In the genomic region with DNA sequence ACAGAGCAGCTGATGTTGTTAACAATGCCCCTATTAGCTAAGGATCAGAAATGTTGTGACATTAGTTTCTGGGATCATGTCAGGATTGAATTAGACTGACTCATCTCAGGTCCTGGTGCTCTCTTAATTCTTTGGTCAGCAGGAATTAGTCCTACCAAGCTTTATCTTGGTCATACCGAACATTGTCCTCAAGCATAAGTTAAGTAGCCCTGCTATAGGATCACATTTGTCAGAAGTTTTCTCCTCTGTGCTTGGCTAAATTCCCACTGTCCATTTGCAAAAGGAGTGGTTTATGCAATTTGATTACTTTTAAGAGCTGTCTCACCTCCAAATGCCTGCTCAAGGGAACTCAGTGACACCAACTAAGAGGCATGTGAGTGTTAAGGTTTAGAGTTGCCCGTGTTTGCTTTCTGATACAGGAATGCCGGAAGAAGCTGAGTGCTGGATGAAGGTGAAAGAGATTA, we compare ENCODE assay signal across 1 cellular context.
A peak's percentile ranks its signal among the peaks of the same experiment; 100 is the strongest.
TF ChIP-seq lines count a peak whose summit lies in the region.

No MANE protein-coding gene starts in this region.

TF ChIP-seq in SK-N-SH, 30 proteins besides CTCF, POLR2A, EP300 and RAD21 (continued from another document):
- TF ChIP-seq, protein P1, sequence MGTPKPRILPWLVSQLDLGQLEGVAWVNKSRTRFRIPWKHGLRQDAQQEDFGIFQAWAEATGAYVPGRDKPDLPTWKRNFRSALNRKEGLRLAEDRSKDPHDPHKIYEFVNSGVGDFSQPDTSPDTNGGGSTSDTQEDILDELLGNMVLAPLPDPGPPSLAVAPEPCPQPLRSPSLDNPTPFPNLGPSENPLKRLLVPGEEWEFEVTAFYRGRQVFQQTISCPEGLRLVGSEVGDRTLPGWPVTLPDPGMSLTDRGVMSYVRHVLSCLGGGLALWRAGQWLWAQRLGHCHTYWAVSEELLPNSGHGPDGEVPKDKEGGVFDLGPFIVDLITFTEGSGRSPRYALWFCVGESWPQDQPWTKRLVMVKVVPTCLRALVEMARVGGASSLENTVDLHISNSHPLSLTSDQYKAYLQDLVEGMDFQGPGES (IDR thresholded peaks at IDR 0.05; ENCODE audit: low read depth, low read length), result no peak
- TF ChIP-seq CHD2 (IDR thresholded peaks at IDR 0.05; ENCODE audit: low read length, partially characterized antibody) (no peak), POLR2AphosphoS5 (IDR thresholded peaks at IDR 0.05; ENCODE audit: low read depth, low read length) (no peak), RXRA (IDR thresholded peaks at IDR 0.05; ENCODE audit: borderline replicate concordance, low read depth) (no peak), JUND (IDR thresholded peaks at IDR 0.05) (peak; percentile 22; the same call in 1 of the 2 replicates), TAF1 (IDR thresholded peaks at IDR 0.05; ENCODE audit: borderline replicate concordance, low read depth, low read length) (no peak), TCF12 (IDR thresholded peaks at IDR 0.05) (peak; percentile 56; the same call in 1 of the 2 replicates), RCOR1 (IDR thresholded peaks at IDR 0.05; ENCODE audit: low read length) (no peak), MEF2A (IDR thresholded peaks at IDR 0.05; ENCODE audit: borderline replicate concordance, low read depth) (no peak), EZH2phosphoT487 (IDR thresholded peaks at IDR 0.05; ENCODE audit: borderline replicate concordance, low read depth) (no peak), SMC3 (IDR thresholded peaks at IDR 0.05; ENCODE audit: low read depth, low read length) (no peak), SIN3A (IDR thresholded peaks at IDR 0.05; ENCODE audit: borderline replicate concordance, low read depth, low read length) (no peak), GABPA (IDR thresholded peaks at IDR 0.05; ENCODE audit: low read depth) (no peak), RFX5 (IDR thresholded peaks at IDR 0.05; ENCODE audit: low read length) (no peak), ELF1 (IDR thresholded peaks at IDR 0.05) (no peak), NRF1 (IDR thresholded peaks at IDR 0.05; ENCODE audit: low read depth, low read length) (no peak), TEAD4 (IDR thresholded peaks at IDR 0.05; ENCODE audit: borderline replicate concordance, insufficient read depth) (peak; percentile 30; the same call in 1 of the 2 replicates), NFIC (IDR thresholded peaks at IDR 0.05; ENCODE audit: borderline replicate concordance) (no peak), FOXJ3 (CRISPR knock-in tag; IDR thresholded peaks at IDR 0.05) (no peak)
- TF ChIP-seq, protein P2, sequence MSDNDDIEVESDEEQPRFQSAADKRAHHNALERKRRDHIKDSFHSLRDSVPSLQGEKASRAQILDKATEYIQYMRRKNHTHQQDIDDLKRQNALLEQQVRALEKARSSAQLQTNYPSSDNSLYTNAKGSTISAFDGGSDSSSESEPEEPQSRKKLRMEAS (IDR thresholded peaks at IDR 0.05; ENCODE audit: low read depth), result no peak
- TF ChIP-seq, protein P3, sequence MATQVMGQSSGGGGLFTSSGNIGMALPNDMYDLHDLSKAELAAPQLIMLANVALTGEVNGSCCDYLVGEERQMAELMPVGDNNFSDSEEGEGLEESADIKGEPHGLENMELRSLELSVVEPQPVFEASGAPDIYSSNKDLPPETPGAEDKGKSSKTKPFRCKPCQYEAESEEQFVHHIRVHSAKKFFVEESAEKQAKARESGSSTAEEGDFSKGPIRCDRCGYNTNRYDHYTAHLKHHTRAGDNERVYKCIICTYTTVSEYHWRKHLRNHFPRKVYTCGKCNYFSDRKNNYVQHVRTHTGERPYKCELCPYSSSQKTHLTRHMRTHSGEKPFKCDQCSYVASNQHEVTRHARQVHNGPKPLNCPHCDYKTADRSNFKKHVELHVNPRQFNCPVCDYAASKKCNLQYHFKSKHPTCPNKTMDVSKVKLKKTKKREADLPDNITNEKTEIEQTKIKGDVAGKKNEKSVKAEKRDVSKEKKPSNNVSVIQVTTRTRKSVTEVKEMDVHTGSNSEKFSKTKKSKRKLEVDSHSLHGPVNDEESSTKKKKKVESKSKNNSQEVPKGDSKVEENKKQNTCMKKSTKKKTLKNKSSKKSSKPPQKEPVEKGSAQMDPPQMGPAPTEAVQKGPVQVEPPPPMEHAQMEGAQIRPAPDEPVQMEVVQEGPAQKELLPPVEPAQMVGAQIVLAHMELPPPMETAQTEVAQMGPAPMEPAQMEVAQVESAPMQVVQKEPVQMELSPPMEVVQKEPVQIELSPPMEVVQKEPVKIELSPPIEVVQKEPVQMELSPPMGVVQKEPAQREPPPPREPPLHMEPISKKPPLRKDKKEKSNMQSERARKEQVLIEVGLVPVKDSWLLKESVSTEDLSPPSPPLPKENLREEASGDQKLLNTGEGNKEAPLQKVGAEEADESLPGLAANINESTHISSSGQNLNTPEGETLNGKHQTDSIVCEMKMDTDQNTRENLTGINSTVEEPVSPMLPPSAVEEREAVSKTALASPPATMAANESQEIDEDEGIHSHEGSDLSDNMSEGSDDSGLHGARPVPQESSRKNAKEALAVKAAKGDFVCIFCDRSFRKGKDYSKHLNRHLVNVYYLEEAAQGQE (IDR thresholded peaks at IDR 0.05; ENCODE audit: low read depth, low read length), result no peak
- TF ChIP-seq, protein P4, sequence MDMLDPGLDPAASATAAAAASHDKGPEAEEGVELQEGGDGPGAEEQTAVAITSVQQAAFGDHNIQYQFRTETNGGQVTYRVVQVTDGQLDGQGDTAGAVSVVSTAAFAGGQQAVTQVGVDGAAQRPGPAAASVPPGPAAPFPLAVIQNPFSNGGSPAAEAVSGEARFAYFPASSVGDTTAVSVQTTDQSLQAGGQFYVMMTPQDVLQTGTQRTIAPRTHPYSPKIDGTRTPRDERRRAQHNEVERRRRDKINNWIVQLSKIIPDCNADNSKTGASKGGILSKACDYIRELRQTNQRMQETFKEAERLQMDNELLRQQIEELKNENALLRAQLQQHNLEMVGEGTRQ (IDR thresholded peaks at IDR 0.05; ENCODE audit: borderline replicate concordance, low read depth, low read length), result no peak
- TF ChIP-seq, protein P5, sequence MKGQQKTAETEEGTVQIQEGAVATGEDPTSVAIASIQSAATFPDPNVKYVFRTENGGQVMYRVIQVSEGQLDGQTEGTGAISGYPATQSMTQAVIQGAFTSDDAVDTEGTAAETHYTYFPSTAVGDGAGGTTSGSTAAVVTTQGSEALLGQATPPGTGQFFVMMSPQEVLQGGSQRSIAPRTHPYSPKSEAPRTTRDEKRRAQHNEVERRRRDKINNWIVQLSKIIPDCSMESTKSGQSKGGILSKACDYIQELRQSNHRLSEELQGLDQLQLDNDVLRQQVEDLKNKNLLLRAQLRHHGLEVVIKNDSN (IDR thresholded peaks at IDR 0.05; ENCODE audit: borderline replicate concordance, low read depth), result no peak
- TF ChIP-seq, protein P6, sequence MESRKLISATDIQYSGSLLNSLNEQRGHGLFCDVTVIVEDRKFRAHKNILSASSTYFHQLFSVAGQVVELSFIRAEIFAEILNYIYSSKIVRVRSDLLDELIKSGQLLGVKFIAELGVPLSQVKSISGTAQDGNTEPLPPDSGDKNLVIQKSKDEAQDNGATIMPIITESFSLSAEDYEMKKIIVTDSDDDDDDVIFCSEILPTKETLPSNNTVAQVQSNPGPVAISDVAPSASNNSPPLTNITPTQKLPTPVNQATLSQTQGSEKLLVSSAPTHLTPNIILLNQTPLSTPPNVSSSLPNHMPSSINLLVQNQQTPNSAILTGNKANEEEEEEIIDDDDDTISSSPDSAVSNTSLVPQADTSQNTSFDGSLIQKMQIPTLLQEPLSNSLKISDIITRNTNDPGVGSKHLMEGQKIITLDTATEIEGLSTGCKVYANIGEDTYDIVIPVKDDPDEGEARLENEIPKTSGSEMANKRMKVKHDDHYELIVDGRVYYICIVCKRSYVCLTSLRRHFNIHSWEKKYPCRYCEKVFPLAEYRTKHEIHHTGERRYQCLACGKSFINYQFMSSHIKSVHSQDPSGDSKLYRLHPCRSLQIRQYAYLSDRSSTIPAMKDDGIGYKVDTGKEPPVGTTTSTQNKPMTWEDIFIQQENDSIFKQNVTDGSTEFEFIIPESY (IDR thresholded peaks at IDR 0.05; ENCODE audit: borderline replicate concordance, low read depth), result no peak
- TF ChIP-seq, protein P7, sequence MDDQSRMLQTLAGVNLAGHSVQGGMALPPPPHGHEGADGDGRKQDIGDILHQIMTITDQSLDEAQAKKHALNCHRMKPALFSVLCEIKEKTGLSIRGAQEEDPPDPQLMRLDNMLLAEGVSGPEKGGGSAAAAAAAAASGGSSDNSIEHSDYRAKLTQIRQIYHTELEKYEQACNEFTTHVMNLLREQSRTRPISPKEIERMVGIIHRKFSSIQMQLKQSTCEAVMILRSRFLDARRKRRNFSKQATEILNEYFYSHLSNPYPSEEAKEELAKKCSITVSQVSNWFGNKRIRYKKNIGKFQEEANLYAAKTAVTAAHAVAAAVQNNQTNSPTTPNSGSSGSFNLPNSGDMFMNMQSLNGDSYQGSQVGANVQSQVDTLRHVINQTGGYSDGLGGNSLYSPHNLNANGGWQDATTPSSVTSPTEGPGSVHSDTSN (IDR thresholded peaks at IDR 0.05), result peak; percentile 36; the same call in 1 of the 2 replicates
